Comparison of ENCODE assay signal across 10 cellular contexts in the genomic region with DNA sequence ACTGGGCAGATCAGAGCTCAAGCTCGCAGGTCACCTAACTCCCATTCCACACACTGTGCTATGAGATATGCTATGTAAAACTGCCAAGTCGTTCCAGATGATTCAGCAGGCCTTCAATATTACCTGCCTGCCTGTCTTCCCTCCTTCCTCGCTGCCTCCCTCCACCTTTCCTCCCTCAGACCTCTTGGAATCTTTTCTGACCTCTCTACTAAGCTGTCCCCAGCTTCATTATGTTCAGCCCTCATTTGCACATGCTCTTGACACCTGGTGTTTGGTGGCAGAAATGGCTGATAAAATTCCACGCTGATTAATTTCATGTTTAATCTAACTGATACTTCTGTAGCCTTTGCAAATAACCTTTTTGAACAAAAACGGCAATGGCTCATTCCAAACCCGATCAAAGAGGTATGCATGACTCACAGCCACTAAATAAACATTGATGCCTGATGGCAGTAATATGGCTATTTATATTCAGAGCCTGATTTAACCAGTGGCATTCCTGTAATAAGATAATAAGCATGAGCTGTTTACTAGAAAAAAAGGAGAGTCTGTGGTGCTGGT.
DNase-seq lines count a peak whose midpoint lies in the region; ATAC-seq, FAIRE-seq and TF ChIP-seq lines count a peak whose summit lies in the region.
"Had no signal": no experiment of that assay in that cellular context is flagged by ENCODE, and none has a peak within 500 bp of the region (broad histone marks: within the 10 kb centered on the region; RNA-seq: fewer than 3 reads in every experiment).

No MANE protein-coding gene starts in this region.

- no peaks in the 10 kb centered on the region for H3K79me2 ChIP-seq in HepG2 (ENCODE audit: insufficient read depth, low read length)

- no peak for TF ChIP-seq RAD21 in HepG2 (CRISPR knock-in tag; IDR thresholded peaks at IDR 0.05)

- ATAC-seq in HepG2: peak; percentile 84
- no peak for ATAC-seq in HG02571 (IDR thresholded peaks at IDR 0.05; ENCODE audit: unreplicated experiment)

- H3K9me3 ChIP-seq in MG63: no peaks in the 10 kb centered on the region
- no peaks in the 10 kb centered on the region for H3K9me3 ChIP-seq in HepG2 (ENCODE audit: low read length)
- no peaks in the 10 kb centered on the region for H3K9me3 ChIP-seq in suprapubic skin
- H3K9me3 ChIP-seq: HAP-1 had no signal

- H3K27me3 ChIP-seq in MG63: no peaks in the 10 kb centered on the region
- H3K27me3 ChIP-seq in HepG2 (ENCODE audit: control insufficient read depth in 1 of 2, insufficient read depth in 2 of 2, low read length in 2 of 2): peaks cover 0 to 10% of the 10 kb centered on the region in 2 experiments; a peak in 2 of 5 replicates
- H3K27me3 ChIP-seq in suprapubic skin: no peaks in the 10 kb centered on the region

- H3K4me1 ChIP-seq in HepG2 (ENCODE audit: insufficient read depth, low read length) (peaks cover 19% of the 10 kb centered on the region), suprapubic skin (peaks cover 14% of the 10 kb centered on the region)

- intact Hi-C loops in HepG2 (cut with micrococcal nuclease; ENCODE audit: unreplicated experiment): no loop called here

- in situ Hi-C loops in astrocyte of the spinal cord (cut with HindIII; ENCODE audit: low sequenced_read_pairs) (no loop called here), HepG2 (cut with HindIII; ENCODE audit: extremely low pct_ligation_motif_present, low pct_unique_long_range_greater_than_20kb) (no loop called here)

- 0 out of 2 replicates have a peak overlapping the region, but pooled peaks have one; percentile 0 for H3K9ac ChIP-seq in HepG2 (ENCODE audit: insufficient read depth, low read depth, low read length)

- TF ChIP-seq POLR2A in HepG2 (IDR thresholded peaks at IDR 0.05; ENCODE audit: insufficient read depth in 1 of 2, low read depth in 2 of 2, low read length in 2 of 2) (no peak), suprapubic skin (IDR thresholded peaks at IDR 0.05) (no peak)

- H3K36me3 ChIP-seq in MG63: no peaks in the 10 kb centered on the region
- H3K36me3 ChIP-seq in HepG2 (replicated peaks in 1 of 2; ENCODE audit: control insufficient read depth in 1 of 2, insufficient read depth in 2 of 2, low read length in 2 of 2): no peaks in the 10 kb centered on the region
- no peaks in the 10 kb centered on the region for H3K36me3 ChIP-seq in suprapubic skin
- H3K36me3 ChIP-seq: HAP-1 had no signal

- DNase-seq in COR-L47 (lab: John Stamatoyannopoulos, UW) (peak; percentile 7), MG63 (peak; percentile 14), astrocyte of the spinal cord (ENCODE audit: low read depth, low spot score) (peak; percentile 65), HepG2 (ENCODE audit: low spot score) (peak; percentile 86), anterior cingulate cortex (lab: John Stamatoyannopoulos, UW) (no peak), AML-193 (lab: John Stamatoyannopoulos, UW) (no peak), suprapubic skin (ENCODE audit: low spot score in 2 of 2) (no peak)
- DNase-seq: occipital lobe had no signal

- no peak overlapping the region for H3K4me3 ChIP-seq in MG63
- H3K4me3 ChIP-seq in astrocyte of the spinal cord (ENCODE audit: low read depth, low read length): no peak overlapping the region
- H3K4me3 ChIP-seq in HepG2 (replicated peaks in 1 of 3; ENCODE audit: insufficient read depth in 1 of 3, low read depth in 2 of 3, low read length in 3 of 3): no peak overlapping the region
- no peak overlapping the region for H3K4me3 ChIP-seq in suprapubic skin
- H3K4me3 ChIP-seq: HAP-1 had no signal

- TF ChIP-seq CTCF in astrocyte of the spinal cord (IDR thresholded peaks at IDR 0.05; ENCODE audit: low read depth, low read length) (no peak), HepG2 (CRISPR knock-in tag; IDR thresholded peaks at IDR 0.05) (no peak), suprapubic skin (IDR thresholded peaks at IDR 0.05) (no peak)

- no TSS peak for BruUV-seq in HepG2 (replicated peaks; lab: Mats Ljungman, UMichigan)

- CTCF ChIA-PET in HepG2 (lab: Yijun Ruan, JAX; ENCODE audit: low intra/inter-chr PET ratio, low total read pairs): no interaction called here

- no peak overlapping the region for H3K27ac ChIP-seq in HepG2 (ENCODE audit: extremely low read length, insufficient read depth, low read length)
- H3K27ac ChIP-seq in suprapubic skin: no peak overlapping the region

- H3K4me2 ChIP-seq in HepG2 (ENCODE audit: low read depth, low read length): peak overlapping the region; percentile 54

- no peaks in the 10 kb centered on the region for H4K20me1 ChIP-seq in HepG2 (ENCODE audit: insufficient read depth, low read length)

- FAIRE-seq in HepG2 (lab: Jason Lieb, UNC): no peak

- TF ChIP-seq EP300 in HepG2 (IDR thresholded peaks at IDR 0.05; ENCODE audit: low read depth in 2 of 2, low read length in 2 of 2) (peak in 1 of 2 experiments; percentile 65; a peak in 2 of 4 replicates), HepG2 (CRISPR knock-in tag; IDR thresholded peaks at IDR 0.05; ENCODE audit: borderline replicate concordance) (no peak), suprapubic skin (IDR thresholded peaks at IDR 0.05) (no peak)

- under 1% methylated on average over 6 of the region's 6 CpGs for WGBS in HepG2 (ENCODE audit: low lambda C conversion rate)
- 30% methylated on average over 6 of the region's 6 CpGs for WGBS in suprapubic skin

- no peak overlapping the region for H2AFZ ChIP-seq in HepG2 (ENCODE audit: low read length)

- POLR2A ChIA-PET in HepG2 (lab: Yijun Ruan, JAX): interaction anchor here (1.2 to 2.0 kb wide), 5 partner anchors 17 to 38 kb away, joined by 3 to 6 read pairs (median 4); no protein-coding TSS in a partner anchor

TF ChIP-seq in HepG2, 621 proteins besides CTCF, POLR2A, EP300 and RAD21 (continues in another document):
- TF ChIP-seq, protein P1, sequence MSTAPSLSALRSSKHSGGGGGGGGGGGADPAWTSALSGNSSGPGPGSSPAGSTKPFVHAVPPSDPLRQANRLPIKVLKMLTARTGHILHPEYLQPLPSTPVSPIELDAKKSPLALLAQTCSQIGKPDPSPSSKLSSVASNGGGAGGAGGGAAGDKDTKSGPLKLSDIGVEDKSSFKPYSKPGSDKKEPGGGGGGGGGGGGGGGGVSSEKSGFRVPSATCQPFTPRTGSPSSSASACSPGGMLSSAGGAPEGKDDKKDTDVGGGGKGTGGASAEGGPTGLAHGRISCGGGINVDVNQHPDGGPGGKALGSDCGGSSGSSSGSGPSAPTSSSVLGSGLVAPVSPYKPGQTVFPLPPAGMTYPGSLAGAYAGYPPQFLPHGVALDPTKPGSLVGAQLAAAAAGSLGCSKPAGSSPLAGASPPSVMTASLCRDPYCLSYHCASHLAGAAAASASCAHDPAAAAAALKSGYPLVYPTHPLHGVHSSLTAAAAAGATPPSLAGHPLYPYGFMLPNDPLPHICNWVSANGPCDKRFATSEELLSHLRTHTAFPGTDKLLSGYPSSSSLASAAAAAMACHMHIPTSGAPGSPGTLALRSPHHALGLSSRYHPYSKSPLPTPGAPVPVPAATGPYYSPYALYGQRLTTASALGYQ (CRISPR knock-in tag; IDR thresholded peaks at IDR 0.05): peak; percentile 17; the same call in 1 of the 2 replicates
- TF ChIP-seq ZNF282 (IDR thresholded peaks at IDR 0.05; ENCODE audit: partially characterized antibody) (peak; percentile 63), GATAD2A (CRISPR knock-in tag; IDR thresholded peaks at IDR 0.05) (peak; percentile 67), ZNF12 (CRISPR knock-in tag; IDR thresholded peaks at IDR 0.05) (peak; percentile 53; the same call in 1 of the 2 replicates), FOSL2 (CRISPR knock-in tag; IDR thresholded peaks at IDR 0.05) (peak; percentile 94), ZNF740 (CRISPR knock-in tag; IDR thresholded peaks at IDR 0.05) (no peak), JUNB (CRISPR knock-in tag; IDR thresholded peaks at IDR 0.05; ENCODE audit: borderline replicate concordance) (peak; percentile 75; the same call in 1 of the 2 replicates), BHLHE40 (IDR thresholded peaks at IDR 0.05; ENCODE audit: low read length) (peak; percentile 10; the same call in 1 of the 2 replicates), JUN (CRISPR knock-in tag; IDR thresholded peaks at IDR 0.05) (0 out of 2 replicates have a peak, but pooled peaks have one; percentile 32), REL (CRISPR knock-in tag; conservative IDR thresholded peaks at IDR 0.05) (no peak), TEAD3 (CRISPR knock-in tag; optimal IDR thresholded peaks at IDR 0.05; ENCODE audit: borderline replicate concordance) (peak; percentile 77), ZNF33A (CRISPR knock-in tag; IDR thresholded peaks at IDR 0.05; ENCODE audit: borderline replicate concordance) (peak; percentile 63; the same call in 1 of the 2 replicates), HMG20A (CRISPR knock-in tag; IDR thresholded peaks at IDR 0.05; ENCODE audit: borderline replicate concordance) (peak; percentile 13; the same call in 1 of the 2 replicates), ZNF652 (CRISPR knock-in tag; IDR thresholded peaks at IDR 0.05; ENCODE audit: borderline replicate concordance, low read depth) (peak; percentile 73), MAFF (IDR thresholded peaks at IDR 0.05; ENCODE audit: low read depth, low read length) (0 out of 2 replicates have a peak, but pooled peaks have one; percentile 16), ZNF24 (IDR thresholded peaks at IDR 0.05) (no peak), KLF11 (CRISPR knock-in tag; IDR thresholded peaks at IDR 0.05) (no peak), SMAD1 (CRISPR knock-in tag; IDR thresholded peaks at IDR 0.05; ENCODE audit: borderline replicate concordance, low read depth) (no peak), RARA (CRISPR knock-in tag; IDR thresholded peaks at IDR 0.05) (0 out of 2 replicates have a peak, but pooled peaks have one; percentile 28)
- TF ChIP-seq, protein P2, sequence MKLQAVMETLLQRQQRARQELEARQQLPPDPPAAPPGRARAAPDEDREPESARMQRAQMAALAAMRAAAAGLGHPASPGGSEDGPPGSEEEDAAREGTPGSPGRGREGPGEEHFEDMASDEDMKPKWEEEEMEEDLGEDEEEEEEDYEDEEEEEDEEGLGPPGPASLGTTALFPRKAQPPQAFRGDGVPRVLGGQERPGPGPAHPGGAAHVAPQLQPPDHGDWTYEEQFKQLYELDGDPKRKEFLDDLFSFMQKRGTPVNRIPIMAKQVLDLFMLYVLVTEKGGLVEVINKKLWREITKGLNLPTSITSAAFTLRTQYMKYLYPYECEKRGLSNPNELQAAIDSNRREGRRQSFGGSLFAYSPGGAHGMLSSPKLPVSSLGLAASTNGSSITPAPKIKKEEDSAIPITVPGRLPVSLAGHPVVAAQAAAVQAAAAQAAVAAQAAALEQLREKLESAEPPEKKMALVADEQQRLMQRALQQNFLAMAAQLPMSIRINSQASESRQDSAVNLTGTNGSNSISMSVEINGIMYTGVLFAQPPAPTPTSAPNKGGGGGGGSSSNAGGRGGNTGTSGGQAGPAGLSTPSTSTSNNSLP (IDR thresholded peaks at IDR 0.05; ENCODE audit: low read depth, low read length): peak; percentile 98

Comparison
In these comparisons a context has a peak if more than half of its experiments do, and no peak if none do; other contexts are left out.
1. DNase-seq: peak in COR-L47 (single experiment), MG63 (single experiment), astrocyte of the spinal cord (single experiment) and HepG2 (single experiment); none in anterior cingulate cortex (0 of 58), AML-193 (0 of 2) and suprapubic skin (0 of 2).